Comparison of ENCODE assay signal across 8 cellular contexts in genomic region chr19:52028027-52028779, GRCh38. TPM values are rescaled to one million over a fixed set of nuclear protein-coding genes. Genes with fewer than 3 reads are reported as not detected.
DNase-seq lines count a peak whose midpoint lies in the region; ATAC-seq, FAIRE-seq and TF ChIP-seq lines count a peak whose summit lies in the region.

Gene ZNF614, minus strand, starts transcription at chr19:52028379. Its CDS starts 2,634 bp downstream, at chr19:52025745.

- H4K20me1 ChIP-seq in OCI-LY1 (ENCODE audit: insufficient read depth, low read length) = no peaks in the 10 kb centered on the region

- H3K4me3 Mint-ChIP-seq in Calu3 (ENCODE audit: low read depth, unreplicated experiment) = peak within 1 kb of the TSS; percentile 79

- peak within 1 kb of the TSS; percentile 77 for H3K4me2 ChIP-seq in OCI-LY1 (ENCODE audit: low read length)

- no peaks in the 10 kb centered on the region for H3K27me3 Mint-ChIP-seq in Calu3 (ENCODE audit: unreplicated experiment)

- H3F3A ChIP-seq in OCI-LY1 (ENCODE audit: insufficient read depth, low read length) = no peaks in the 10 kb centered on the region

- peaks cover 16% of the 10 kb centered on the region for H3K9me3 Mint-ChIP-seq in Calu3 (ENCODE audit: low read depth, unreplicated experiment)

- DNase-seq in Calu3 (peak; percentile 91), HTR-8/SVneo (ENCODE audit: insufficient read length, low spot score) (peak; percentile 84), activated T-cell treated with anti-CD3 and anti-CD28 coated beads for 48 hours (ENCODE audit: low read depth) (peak; percentile 83), epithelial cell of prostate (ENCODE audit: low read depth, low spot score) (peak; percentile 45), mucosa of descending colon (peak; percentile 91 to 92 (median 91))
- DNase-seq in stimulated activated CD8-positive, alpha-beta memory T cell treated with anti-CD3 and anti-CD28 coated beads, Interleukin-2, amount 100 ng/mL, for 48 hours (ENCODE audit: low read depth in 2 of 2) = peak; percentile 72 to 80

- no peaks in the 10 kb centered on the region for H3K9me2 ChIP-seq in OCI-LY1 (ENCODE audit: low read depth, low read length)

- peaks cover 58% of the 10 kb centered on the region for H3K36me3 Mint-ChIP-seq in Calu3 (ENCODE audit: insufficient read depth, unreplicated experiment)

- no TSS peak for BruUV-seq in Calu3 (replicated peaks; lab: Mats Ljungman, UMichigan)

- peaks cover 6% of the 10 kb centered on the region for H3K4me1 Mint-ChIP-seq in Calu3 (ENCODE audit: low read depth, unreplicated experiment)

- peak; percentile 51 for FAIRE-seq in HTR-8/SVneo (lab: Jason Lieb, UNC)

- TF ChIP-seq CTCF in Calu3 (IDR thresholded peaks at IDR 0.05; ENCODE audit: unreplicated experiment) (no peak), OCI-LY1 (IDR thresholded peaks at IDR 0.05; ENCODE audit: low read length) (no peak), mucosa of descending colon (IDR thresholded peaks at IDR 0.05) (no peak)

- peaks cover 31% of the 10 kb centered on the region for H3K9me3 ChIP-seq in OCI-LY1 (ENCODE audit: low read length)
- H3K9me3 ChIP-seq in mucosa of descending colon = peaks cover 71% of the 10 kb centered on the region

- H3K36me3 ChIP-seq in OCI-LY1 (ENCODE audit: insufficient read depth, low read length) (peaks cover 67% of the 10 kb centered on the region), mucosa of descending colon (ENCODE audit: low read depth) (peaks cover 3% of the 10 kb centered on the region)

- peaks cover 13% of the 10 kb centered on the region; the same call in 1 of the 2 replicates for H3K79me2 ChIP-seq in OCI-LY1 (ENCODE audit: insufficient read depth, low read length)

- ATAC-seq in GM21381 (IDR thresholded peaks at IDR 0.05; ENCODE audit: unreplicated experiment) (peak; percentile 92), mucosa of descending colon (peak; percentile 99)

- peak within 1 kb of the TSS; percentile 80 for H3K27ac ChIP-seq in OCI-LY1 (ENCODE audit: low read depth, low read length, poor library complexity, severe bottlenecking)
- H3K27ac ChIP-seq in epithelial cell of prostate = peak within 1 kb of the TSS; percentile 79

- H3K4me3 ChIP-seq in OCI-LY1 (ENCODE audit: low read depth, low read length, poor library complexity, severe bottlenecking) = peak within 1 kb of the TSS; percentile 99
- peak within 1 kb of the TSS; percentile 44 for H3K4me3 ChIP-seq in mucosa of descending colon

- H3K4me1 ChIP-seq in OCI-LY1 (ENCODE audit: insufficient read depth, low read length, severe bottlenecking) = peaks cover 17% of the 10 kb centered on the region
- no peaks in the 10 kb centered on the region for H3K4me1 ChIP-seq in mucosa of descending colon (ENCODE audit: low read depth)

- intact Hi-C loops in Calu3 (cut with micrococcal nuclease; ENCODE audit: unreplicated experiment) = loop anchor here (2.0 kb wide), 1 partner anchor 21 kb away; the partner anchor contains the start of gene ZNF432
- intact Hi-C loops in mucosa of descending colon (cut with DNase I, micrococcal nuclease) = no loop called here

- H3K27me3 ChIP-seq in OCI-LY1 (ENCODE audit: insufficient read depth, low read length) = no peaks in the 10 kb centered on the region

- peak within 1 kb of the TSS; percentile 70 for H2AFZ ChIP-seq in OCI-LY1 (ENCODE audit: low read length)

- peak within 1 kb of the TSS; percentile 98 for H3K9ac ChIP-seq in OCI-LY1 (ENCODE audit: low read length)

- H3K27ac Mint-ChIP-seq in Calu3 (ENCODE audit: unreplicated experiment) = peak within 1 kb of the TSS; percentile 78

- CTCF ChIA-PET in Calu3 (lab: Charles Lee) = interaction anchor here (0.6 kb wide), 2 partner anchors 337 to 1010 kb away, joined by 4 to 5 read pairs; no protein-coding TSS in a partner anchor

RNA-seq across cellular contexts. Expression of gene ZNF614, which starts in this region (rescaled TPM):
- total RNA-seq in Calu3 (2022) (9.5 and 10.3 TPM in 2 replicates), mucosa of descending colon (1 to 10 TPM; 3.8 to 7.9 (median 4.1) TPM)

Comparison
In these comparisons a context has a peak if more than half of its experiments do, and no peak if none do; other contexts are left out.
1. Peak in every context shown above with its lines: DNase-seq, ATAC-seq, H3K4me3 ChIP-seq and H3K27ac ChIP-seq.